3 cellular contexts compared by ENCODE assay signal in the genomic region with DNA sequence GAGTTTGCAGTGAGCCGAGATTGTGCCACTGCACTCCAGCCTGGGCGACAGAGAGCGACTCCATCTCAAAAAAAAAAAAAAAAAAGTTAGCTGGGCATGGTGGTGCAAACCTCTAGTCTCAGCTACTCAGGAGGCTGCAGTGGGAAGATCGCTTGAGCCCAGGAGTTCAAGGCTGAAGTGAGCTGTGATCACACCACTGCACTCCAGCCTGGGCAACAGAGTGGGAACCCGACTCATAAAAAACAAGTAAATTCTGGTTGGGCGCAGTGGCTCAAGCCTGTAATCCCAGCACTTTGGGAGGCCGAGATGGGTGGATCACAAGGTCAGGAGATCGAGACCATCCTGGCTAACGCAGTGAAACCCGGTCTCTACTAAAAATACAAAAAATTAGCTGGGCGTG. TPM values are rescaled to one million over a fixed set of nuclear protein-coding genes. Genes with fewer than 3 reads are reported as not detected.
"Had no signal": no experiment of that assay in that cellular context is flagged by ENCODE, and none has a peak within 500 bp of the region (broad histone marks: within the 10 kb centered on the region; RNA-seq: fewer than 3 reads in every experiment).

No MANE protein-coding gene starts in this region.

RNA-seq across cellular contexts. Expression of a gene that starts 4.9 kb away (rescaled TPM):
- total RNA-seq: OCI-LY7, RPMI7951, SJSA1 had no signal
